In the genomic region with DNA sequence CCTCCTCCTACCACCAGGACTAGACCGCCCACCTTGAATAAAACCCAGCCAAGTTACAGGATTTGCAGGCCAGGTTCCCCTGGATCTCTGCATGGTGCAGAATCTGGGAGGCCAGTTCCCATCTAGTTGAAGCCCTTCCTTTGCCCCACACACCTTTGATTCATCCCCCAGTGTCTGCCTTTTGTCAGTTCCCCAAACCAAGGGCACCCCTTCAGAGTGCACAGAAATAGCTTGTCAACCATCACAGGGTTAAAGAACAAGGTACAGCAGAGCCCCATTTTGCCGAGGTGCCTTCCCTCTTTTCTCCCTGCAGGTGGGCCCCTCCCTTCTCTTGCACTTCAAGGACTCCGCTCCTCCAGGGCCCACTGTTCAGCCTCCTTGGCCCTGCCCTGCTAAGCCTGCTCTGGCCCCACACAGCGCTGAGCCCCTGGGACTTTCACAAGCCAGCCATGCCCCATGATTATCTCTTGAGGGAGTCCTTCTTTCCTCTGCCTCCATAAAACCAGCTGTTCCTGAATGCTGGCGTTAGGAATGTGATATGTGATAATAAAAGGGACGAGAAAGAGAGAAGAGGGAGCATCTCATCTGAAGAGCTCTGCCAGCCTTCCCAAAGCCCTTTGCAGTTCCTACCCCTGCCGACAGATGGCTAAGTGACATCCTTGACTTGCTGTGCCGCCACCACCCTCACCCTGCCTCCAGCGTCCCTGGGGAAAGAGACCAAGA, we compare ENCODE assay signal across 8 cellular contexts.
DNase-seq lines count a peak whose midpoint lies in the region; ATAC-seq and TF ChIP-seq lines count a peak whose summit lies in the region.

No MANE protein-coding gene starts in this region.

- no peak overlapping the region for H2BK12ac ChIP-seq in neuronal stem cell (ENCODE audit: low read length)

- DNase-seq in activated gamma-delta T cell treated with Interleukin-2 at 50 U/mL for 16 hours (peak; percentile 28), activated gamma-delta T cell (lab: John Stamatoyannopoulos, UW) (no peak), Panc1 (ENCODE audit: low read depth, low spot score) (peak; percentile 47), neuronal stem cell (ENCODE audit: low spot score) (no peak), NCI-H1092 (lab: John Stamatoyannopoulos, UW) (no peak), retina (no peak)
- DNase-seq in central memory CD4-positive, alpha-beta T cell = peak; percentile 2

- H2AFZ ChIP-seq in neuronal stem cell (ENCODE audit: low read length) = peak overlapping the region; percentile 46

- CTCF ChIA-PET in Panc1 (lab: Charles Lee) = interaction anchor here (0.6 kb wide), 1 partner anchor 14 kb away, joined by 3 read pairs; no protein-coding TSS in a partner anchor

- H3K27me3 ChIP-seq in Panc1 (ENCODE audit: control insufficient read depth, insufficient read depth, low read length) = no peaks in the 10 kb centered on the region
- H3K27me3 ChIP-seq in neuronal stem cell (ENCODE audit: control insufficient read depth in 3 of 3, insufficient read depth in 3 of 3, low read depth in 1 of 3, low read length in 3 of 3) = no peaks in the 10 kb centered on the region

- H3K4me3 ChIP-seq in Panc1 (ENCODE audit: low read depth in 2 of 2, low read length in 2 of 2) = no peak overlapping the region
- H3K4me3 ChIP-seq in neuronal stem cell (ENCODE audit: low read length in 2 of 2) = no peak overlapping the region

- peak; percentile 80 for ATAC-seq in Panc1
- ATAC-seq in HG03378 (IDR thresholded peaks at IDR 0.05; ENCODE audit: unreplicated experiment) = no peak

- H3K9ac ChIP-seq in neuronal stem cell (ENCODE audit: low read depth, low read length, poor library complexity) = no peak overlapping the region

- BruUV-seq in Panc1 (replicated peaks; lab: Mats Ljungman, UMichigan) = no TSS peak

- H3K4me1 ChIP-seq in Panc1 (ENCODE audit: control insufficient read depth, insufficient read depth, low read length) (0 out of 2 replicates have a peak, but pooled peaks cover 3% of the 10 kb centered on the region), neuronal stem cell (ENCODE audit: control insufficient read depth in 2 of 2, insufficient read depth in 1 of 2, low read depth in 1 of 2, low read length in 2 of 2) (peaks cover 43 to 53% of the 10 kb centered on the region in 2 donors)

- H3K9me3 ChIP-seq in Panc1 (ENCODE audit: control insufficient read depth, insufficient read depth, low read depth, low read length) (no peaks in the 10 kb centered on the region), neuronal stem cell (replicated peaks in 1 of 2; ENCODE audit: control insufficient read depth in 2 of 2, insufficient read depth in 1 of 2, low read depth in 1 of 2, low read length in 2 of 2) (no peaks in the 10 kb centered on the region)

- H4K8ac ChIP-seq in neuronal stem cell (ENCODE audit: low read depth, low read length) = no peak overlapping the region

- H3K23ac ChIP-seq in neuronal stem cell (ENCODE audit: low read depth, low read length, poor library complexity) = no peak overlapping the region

- H4K91ac ChIP-seq in neuronal stem cell (ENCODE audit: low read depth, low read length, poor library complexity) = no peak overlapping the region

- peak overlapping the region; percentile 66 for H2AK5ac ChIP-seq in neuronal stem cell (ENCODE audit: low read depth, low read length)

- POLR2A ChIA-PET in Panc1 (lab: Charles Lee) = no interaction called here

- no peaks in the 10 kb centered on the region for H3K36me3 ChIP-seq in Panc1 (ENCODE audit: control insufficient read depth, insufficient read depth, low read length)
- no peaks in the 10 kb centered on the region for H3K36me3 ChIP-seq in neuronal stem cell (replicated peaks in 1 of 2; ENCODE audit: control insufficient read depth in 2 of 2, insufficient read depth in 2 of 2, low read length in 2 of 2)

- H2BK15ac ChIP-seq in neuronal stem cell (ENCODE audit: low read length) = no peak overlapping the region

- peak overlapping the region; percentile 67 for H3K18ac ChIP-seq in neuronal stem cell (ENCODE audit: low read length)

- intact Hi-C loops in Panc1 (cut with micrococcal nuclease; ENCODE audit: unreplicated experiment) = no loop called here

- no peak overlapping the region for H2BK5ac ChIP-seq in neuronal stem cell (ENCODE audit: low read length)

- in situ Hi-C loops in Panc1 (cut with HindIII; ENCODE audit: low pct_unique_long_range_greater_than_20kb, low sequenced_read_pairs) = no loop called here

- H3K4me2 ChIP-seq in neuronal stem cell (ENCODE audit: insufficient read depth, low read length, poor library complexity, severe bottlenecking) = no peak overlapping the region

- H3K27ac ChIP-seq in Panc1 (ENCODE audit: low read length) = no peak overlapping the region
- peak overlapping the region; percentile 27 for H3K27ac ChIP-seq in neuronal stem cell (replicated peaks; ENCODE audit: low read length)

- H3K14ac ChIP-seq in neuronal stem cell (ENCODE audit: low read length) = no peak overlapping the region

- H3K4ac ChIP-seq in neuronal stem cell (ENCODE audit: low read length) = no peak overlapping the region

- WGBS in neuronal stem cell (ENCODE audit: extremely low coverage in 2 of 2, insufficient read length in 2 of 2, insufficient replicate concordance in 1 of 2), 2 donors = no CpG with 5 or more reads among the region's 9 CpGs

- no peaks in the 10 kb centered on the region for H3K79me1 ChIP-seq in neuronal stem cell (ENCODE audit: low read depth, low read length)

- no peak overlapping the region for H2BK120ac ChIP-seq in neuronal stem cell (ENCODE audit: low read depth, low read length)

- peak; percentile 81 for TF ChIP-seq CTCF in Panc1 (IDR thresholded peaks at IDR 0.05)

Comparison
In these comparisons a context has a peak if more than half of its experiments do, and no peak if none do; other contexts are left out.
1. DNase-seq: peak in activated gamma-delta T cell treated with Interleukin-2 at 50 U/mL for 16 hours (single experiment), Panc1 (single experiment) and central memory CD4-positive, alpha-beta T cell (single experiment); none in activated gamma-delta T cell (single experiment), neuronal stem cell (single experiment), NCI-H1092 (single experiment) and retina (single experiment).